Comparison of ENCODE assay signal across 8 cellular contexts in the genomic region with DNA sequence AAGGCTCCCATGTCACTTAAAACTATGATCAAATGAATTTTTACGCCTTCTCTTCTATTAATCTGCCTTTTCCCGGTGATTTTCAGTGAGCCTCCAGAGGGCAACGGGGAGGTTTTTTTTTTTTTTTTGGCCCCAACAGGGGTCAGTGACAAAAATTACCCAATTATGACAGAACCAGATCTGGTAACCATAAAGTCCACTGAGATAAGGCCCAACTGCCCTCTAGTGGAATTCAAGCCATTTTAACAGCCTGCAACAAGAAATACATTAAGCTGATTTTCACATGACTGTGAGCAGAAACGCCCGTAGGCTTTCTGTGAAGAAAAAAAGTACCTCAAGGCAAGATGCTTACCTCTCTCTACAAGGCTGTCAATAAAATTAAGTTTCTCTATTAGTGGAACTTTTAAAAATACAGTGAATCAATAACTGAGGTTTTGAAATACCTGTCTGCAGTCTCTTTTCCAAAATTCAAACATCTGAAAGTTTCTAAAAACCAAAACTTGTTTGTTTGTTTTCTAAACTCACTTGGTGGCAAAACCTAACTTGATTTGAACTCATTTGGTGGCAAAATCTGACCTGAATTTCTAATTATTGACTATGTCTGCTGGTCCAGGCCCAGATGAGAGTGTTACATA. TPM values are rescaled to one million over a fixed set of nuclear protein-coding genes. Genes with fewer than 3 reads are reported as not detected.
DNase-seq lines count a peak whose midpoint lies in the region; ATAC-seq and TF ChIP-seq lines count a peak whose summit lies in the region.

No MANE protein-coding gene starts in this region.

- no peaks in the 10 kb centered on the region for H3K4me1 Mint-ChIP-seq in activated CD4-positive, alpha-beta memory T cell treated with anti-CD3 and anti-CD28 coated beads, Interleukin-2, amount 10 ng/mL, durations not matched to agents 7 days and 5 days

- H2AK5ac ChIP-seq in trophoblast cell (ENCODE audit: low read length), result no peak overlapping the region

- H4K12ac ChIP-seq in trophoblast cell (ENCODE audit: low read depth, low read length), result no peak overlapping the region

- POLR2A ChIA-PET in activated CD4-positive, alpha-beta memory T cell treated with anti-CD3 and anti-CD28 coated beads, Interleukin-2, amount 10 ng/mL, durations not matched to agents 7 days and 5 days (lab: Charles Lee), result no interaction called here

- H3K4me1 ChIP-seq in OCI-LY3 (ENCODE audit: low read length) (no peaks in the 10 kb centered on the region), trophoblast cell (ENCODE audit: control insufficient read depth in 1 of 2, insufficient read depth in 2 of 2, low read length in 2 of 2) (peaks cover 5 to 16% of the 10 kb centered on the region in 2 experiments)

- H3K36me3 ChIP-seq in OCI-LY3 (replicated peaks; ENCODE audit: low read depth, low read length), result no peaks in the 10 kb centered on the region
- no peaks in the 10 kb centered on the region for H3K36me3 ChIP-seq in trophoblast cell (ENCODE audit: control insufficient read depth in 1 of 2, insufficient read depth in 2 of 2, low read length in 2 of 2)

- no peaks in the 10 kb centered on the region for H3K9me3 ChIP-seq in OCI-LY3 (ENCODE audit: insufficient read depth, low read length)
- H3K9me3 ChIP-seq in trophoblast cell (ENCODE audit: insufficient read depth, low read depth, low read length), result no peaks in the 10 kb centered on the region

- H4K20me1 ChIP-seq in OCI-LY3 (ENCODE audit: insufficient read depth, low read length), result no peaks in the 10 kb centered on the region

- no peaks in the 10 kb centered on the region for H3K9me3 Mint-ChIP-seq in activated CD4-positive, alpha-beta memory T cell treated with anti-CD3 and anti-CD28 coated beads, Interleukin-2, amount 10 ng/mL, durations not matched to agents 7 days and 5 days

- H2BK120ac ChIP-seq in trophoblast cell (ENCODE audit: insufficient read depth, low read length, poor library complexity), result peak overlapping the region; percentile 11

- H3K23ac ChIP-seq in trophoblast cell (ENCODE audit: low read length), result no peak overlapping the region

- H3K4me3 ChIP-seq in GM12864 (ENCODE audit: low read depth, low read length) (no peak overlapping the region), OCI-LY3 (ENCODE audit: low read length) (no peak overlapping the region), trophoblast cell (ENCODE audit: low read depth, low read length) (no peak overlapping the region)

- no peak overlapping the region for H3K4me3 Mint-ChIP-seq in activated CD4-positive, alpha-beta memory T cell treated with anti-CD3 and anti-CD28 coated beads, Interleukin-2, amount 10 ng/mL, durations not matched to agents 7 days and 5 days

- no peak overlapping the region for H3K9ac ChIP-seq in OCI-LY3 (ENCODE audit: low read length)
- H3K9ac ChIP-seq in trophoblast cell (ENCODE audit: low read length), result no peak overlapping the region

- H2BK12ac ChIP-seq in trophoblast cell (ENCODE audit: low read length), result no peak overlapping the region

- no peak overlapping the region for H3K14ac ChIP-seq in trophoblast cell (ENCODE audit: low read length)

- no peak overlapping the region for H2AFZ ChIP-seq in OCI-LY3 (ENCODE audit: low read depth, low read length)
- H2AFZ ChIP-seq in trophoblast cell (ENCODE audit: insufficient read depth, low read length, poor library complexity), result no peak overlapping the region

- H3K18ac ChIP-seq in trophoblast cell (ENCODE audit: low read length), result no peak overlapping the region

- H3K27ac ChIP-seq in OCI-LY3 (ENCODE audit: low read length) (no peak overlapping the region), epithelial cell of prostate (peak overlapping the region; percentile 41), trophoblast cell (ENCODE audit: low read depth, low read length) (peak overlapping the region; percentile 96)

- no peak overlapping the region for H3K4ac ChIP-seq in trophoblast cell (ENCODE audit: low read depth, low read length)

- peaks cover 16% of the 10 kb centered on the region for H3K27me3 Mint-ChIP-seq in activated CD4-positive, alpha-beta memory T cell treated with anti-CD3 and anti-CD28 coated beads, Interleukin-2, amount 10 ng/mL, durations not matched to agents 7 days and 5 days

- no peak overlapping the region for H4K8ac ChIP-seq in trophoblast cell (ENCODE audit: low read depth, low read length)

- H2BK5ac ChIP-seq in trophoblast cell (ENCODE audit: low read depth, low read length, poor library complexity), result peak overlapping the region; percentile 70

- no peaks in the 10 kb centered on the region for H3K27me3 ChIP-seq in OCI-LY3 (ENCODE audit: low read depth, low read length)
- H3K27me3 ChIP-seq in trophoblast cell (ENCODE audit: insufficient read depth, low read length), result no peaks in the 10 kb centered on the region

- TF ChIP-seq CTCF in GM12864 (IDR thresholded peaks at IDR 0.05; ENCODE audit: low read depth, low read length, missing control alignments), result peak; percentile 31
- TF ChIP-seq CTCF in OCI-LY3 (IDR thresholded peaks at IDR 0.05; ENCODE audit: low read depth, low read length), result peak; percentile 50

- peaks cover 24% of the 10 kb centered on the region for H3K79me1 ChIP-seq in trophoblast cell (ENCODE audit: low read length)

- no CpG with 5 or more reads among the region's 5 CpGs for WGBS in trophoblast cell (ENCODE audit: extremely low coverage, insufficient coverage, insufficient read length)

- no peak for ATAC-seq in GM21447 (IDR thresholded peaks at IDR 0.05; ENCODE audit: unreplicated experiment)

- H3K4me2 ChIP-seq in OCI-LY3 (ENCODE audit: low read length) (no peak overlapping the region), trophoblast cell (ENCODE audit: low read length) (no peak overlapping the region)

- H3K36me3 Mint-ChIP-seq in activated CD4-positive, alpha-beta memory T cell treated with anti-CD3 and anti-CD28 coated beads, Interleukin-2, amount 10 ng/mL, durations not matched to agents 7 days and 5 days (ENCODE audit: low read depth), result no peaks in the 10 kb centered on the region

- no peaks in the 10 kb centered on the region for H3K79me2 ChIP-seq in OCI-LY3 (ENCODE audit: low read length)
- H3K79me2 ChIP-seq in trophoblast cell (ENCODE audit: control insufficient read depth, insufficient read depth, low read length, poor library complexity), result peaks cover 1% of the 10 kb centered on the region

- H3K27ac Mint-ChIP-seq in activated CD4-positive, alpha-beta memory T cell treated with anti-CD3 and anti-CD28 coated beads, Interleukin-2, amount 10 ng/mL, durations not matched to agents 7 days and 5 days, result no peak overlapping the region

- CTCF ChIA-PET in activated CD4-positive, alpha-beta memory T cell treated with anti-CD3 and anti-CD28 coated beads, Interleukin-2, amount 10 ng/mL, durations not matched to agents 7 days and 5 days (lab: Charles Lee), result no interaction called here

- no peak overlapping the region for H4K91ac ChIP-seq in trophoblast cell (ENCODE audit: low read depth, low read length)

- DNase-seq in GM12864 (ENCODE audit: low read depth) (no peak), epithelial cell of prostate (ENCODE audit: low read depth, low spot score) (no peak), trophoblast cell (peak; percentile 37 to 76), GOT3 (lab: John Stamatoyannopoulos, UW) (no peak), NCI-H187 (lab: John Stamatoyannopoulos, UW) (no peak)
- no peak for DNase-seq in activated CD4-positive, alpha-beta memory T cell treated with anti-CD3 and anti-CD28 coated beads, Interleukin-2, amount 10 ng/mL, durations not matched to agents 7 days and 5 days

RNA-seq across cellular contexts. Expression of a gene that starts 49.7 kb away (rescaled TPM):
- polyA plus RNA-seq in trophoblast cell (2013), result 110 and 111 TPM in 2 replicates
- total RNA-seq in activated CD4-positive, alpha-beta memory T cell treated with anti-CD3 and anti-CD28 coated beads, Interleukin-2, amount 10 ng/mL, durations not matched to agents 7 days and 5 days, result not detected

Comparison
In these comparisons a context has a peak if more than half of its experiments do, and no peak if none do; other contexts are left out.
1. DNase-seq: peak in trophoblast cell (2 of 2); none in GM12864 (single experiment), epithelial cell of prostate (single experiment), GOT3 (single experiment), activated CD4-positive, alpha-beta memory T cell treated with anti-CD3 and anti-CD28 coated beads, Interleukin-2, amount 10 ng/mL, durations not matched to agents 7 days and 5 days (single experiment) and NCI-H187 (0 of 2).